14 cellular contexts compared by ENCODE assay signal in the genomic region with DNA sequence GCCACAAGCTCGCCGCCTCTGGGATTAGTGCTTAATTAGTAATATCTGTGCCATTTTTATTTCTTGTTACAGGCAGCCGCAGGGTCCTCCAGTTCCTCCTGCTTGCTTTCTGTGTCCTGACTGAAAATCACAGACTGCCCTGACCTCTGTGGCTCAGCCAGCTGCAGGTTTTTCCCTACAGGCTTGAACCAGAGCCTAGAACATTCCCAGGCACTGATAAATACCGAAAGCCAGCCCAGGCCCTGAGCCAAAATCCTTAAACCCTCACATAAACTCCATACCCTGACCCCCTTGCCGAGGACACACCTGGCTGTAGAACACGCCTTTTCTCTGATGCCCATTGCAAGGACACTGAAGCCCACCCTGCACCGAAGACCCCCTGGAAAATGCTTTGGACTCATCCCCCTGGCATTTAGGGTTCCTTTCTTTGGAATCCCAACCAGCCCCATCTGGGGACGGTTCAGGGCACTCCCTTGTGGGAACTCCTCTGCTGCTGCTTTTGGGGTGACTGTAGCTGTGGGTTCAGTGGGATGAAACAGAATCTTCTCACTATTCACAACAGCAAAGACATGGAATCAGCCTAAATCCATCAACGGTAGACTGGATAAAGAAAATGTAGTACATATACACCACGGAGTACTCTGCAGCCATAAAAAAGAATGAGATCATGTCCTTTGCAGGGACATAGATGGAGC. TPM values are rescaled to one million over a fixed set of nuclear protein-coding genes. Genes with fewer than 3 reads are reported as not detected.
DNase-seq lines count a peak whose midpoint lies in the region; ATAC-seq and TF ChIP-seq lines count a peak whose summit lies in the region.
"Had no signal": no experiment of that assay in that cellular context is flagged by ENCODE, and none has a peak within 500 bp of the region (broad histone marks: within the 10 kb centered on the region; RNA-seq: fewer than 3 reads in every experiment).

No MANE protein-coding gene starts in this region.

- peaks cover 27% of the 10 kb centered on the region for H3K36me3 Mint-ChIP-seq in osteocyte (ENCODE audit: unreplicated experiment)
- H3K36me3 Mint-ChIP-seq in CD8-positive, alpha-beta T cell, result peaks cover 57% of the 10 kb centered on the region
- H3K36me3 Mint-ChIP-seq in neural progenitor cell, result peaks cover 9% of the 10 kb centered on the region

- H3K36me3 ChIP-seq in ascending aorta (peaks cover 33 to 59% of the 10 kb centered on the region in 2 donors), neural progenitor cell (no peaks in the 10 kb centered on the region)
- peaks cover 25% of the 10 kb centered on the region for H3K36me3 ChIP-seq in CD8-positive, alpha-beta T cell (ENCODE audit: insufficient read depth, low read length)
- H3K36me3 ChIP-seq in effector memory CD4-positive, alpha-beta T cell (ENCODE audit: control insufficient read depth, insufficient read depth, low read length), result peaks cover 55% of the 10 kb centered on the region

- CTCF ChIA-PET in CD8-positive, alpha-beta T cell (lab: Charles Lee), result no interaction called here

- H3K27me3 Mint-ChIP-seq in osteocyte (ENCODE audit: unreplicated experiment), result no peaks in the 10 kb centered on the region
- no peaks in the 10 kb centered on the region for H3K27me3 Mint-ChIP-seq in CD8-positive, alpha-beta T cell (ENCODE audit: low read depth)
- peaks cover 2% of the 10 kb centered on the region for H3K27me3 Mint-ChIP-seq in neural progenitor cell (ENCODE audit: insufficient read depth, low read depth)

- no peak for ATAC-seq in foreskin keratinocyte
- no peak for ATAC-seq in CD8-positive, alpha-beta T cell

- H3K27ac Mint-ChIP-seq in osteocyte (ENCODE audit: unreplicated experiment) (peak overlapping the region; percentile 56), neural progenitor cell (no peak overlapping the region)
- no peak overlapping the region for H3K27ac Mint-ChIP-seq in CD8-positive, alpha-beta T cell

- H3K4me3 ChIP-seq in ascending aorta (peak overlapping the region in 1 of 2 donors; percentile 28), neural progenitor cell (no peak overlapping the region)
- no peak overlapping the region for H3K4me3 ChIP-seq in CD8-positive, alpha-beta T cell (ENCODE audit: low read depth, low read length)
- no peak overlapping the region for H3K4me3 ChIP-seq in effector memory CD4-positive, alpha-beta T cell (ENCODE audit: insufficient read depth, low read depth, low read length, poor library complexity, severe bottlenecking)
- H3K4me3 ChIP-seq: SJCRH30 had no signal

- H3K9ac ChIP-seq in neural progenitor cell, result no peak overlapping the region

- H3K4me1 ChIP-seq in ascending aorta, result peaks cover 27 to 34% of the 10 kb centered on the region in 2 donors
- H3K4me1 ChIP-seq in foreskin keratinocyte, result peaks cover 19% of the 10 kb centered on the region
- no peaks in the 10 kb centered on the region for H3K4me1 ChIP-seq in CD8-positive, alpha-beta T cell (ENCODE audit: insufficient read depth, low read length)
- no peaks in the 10 kb centered on the region for H3K4me1 ChIP-seq in effector memory CD4-positive, alpha-beta T cell (ENCODE audit: control insufficient read depth, insufficient read depth, low read length, poor library complexity, severe bottlenecking)
- H3K4me1 ChIP-seq in neural progenitor cell, result no peaks in the 10 kb centered on the region
- H3K4me1 ChIP-seq: SJCRH30 had no signal

- H3K9me3 ChIP-seq in ascending aorta (no peaks in the 10 kb centered on the region), neural progenitor cell (ENCODE audit: low read depth) (no peaks in the 10 kb centered on the region)
- no peaks in the 10 kb centered on the region for H3K9me3 ChIP-seq in CD8-positive, alpha-beta T cell (ENCODE audit: low read length)
- no peaks in the 10 kb centered on the region for H3K9me3 ChIP-seq in effector memory CD4-positive, alpha-beta T cell (ENCODE audit: control insufficient read depth, low read length)
- H3K9me3 ChIP-seq: SJCRH30 had no signal

- H3K4me2 ChIP-seq in neural progenitor cell, result no peak overlapping the region

- H3K79me2 ChIP-seq in neural progenitor cell (ENCODE audit: low read depth), result no peaks in the 10 kb centered on the region

- intact Hi-C loops in ascending aorta (cut with DNase I), result no loop called here
- intact Hi-C loops in CD8-positive, alpha-beta T cell (cut with DNase I, micrococcal nuclease), result no loop called here

- no peaks in the 10 kb centered on the region for H4K20me1 ChIP-seq in neural progenitor cell (ENCODE audit: low read depth)

- H3K27ac ChIP-seq in ascending aorta (peak overlapping the region; percentile 76 to 80), foreskin keratinocyte (peak overlapping the region; percentile 14), neural progenitor cell (no peak overlapping the region)
- no peak overlapping the region for H3K27ac ChIP-seq in CD8-positive, alpha-beta T cell (ENCODE audit: low read depth, low read length)
- H3K27ac ChIP-seq in effector memory CD4-positive, alpha-beta T cell (ENCODE audit: insufficient read depth, low read length, poor library complexity, severe bottlenecking), result no peak overlapping the region
- H3K27ac ChIP-seq: SJCRH30 had no signal

- H3K9me3 Mint-ChIP-seq in osteocyte (ENCODE audit: unreplicated experiment) (no peaks in the 10 kb centered on the region), neural progenitor cell (no peaks in the 10 kb centered on the region)
- H3K9me3 Mint-ChIP-seq in CD8-positive, alpha-beta T cell, result no peaks in the 10 kb centered on the region
- H3K9me3 Mint-ChIP-seq: nephron had no signal

- H3K27me3 ChIP-seq in ascending aorta, result no peaks in the 10 kb centered on the region
- H3K27me3 ChIP-seq in foreskin keratinocyte, result no peaks in the 10 kb centered on the region
- H3K27me3 ChIP-seq in CD8-positive, alpha-beta T cell (ENCODE audit: insufficient read depth, low read length), result no peaks in the 10 kb centered on the region
- no peaks in the 10 kb centered on the region for H3K27me3 ChIP-seq in effector memory CD4-positive, alpha-beta T cell (replicated peaks; ENCODE audit: control insufficient read depth, insufficient read depth, low read length, poor library complexity, severe bottlenecking)
- H3K27me3 ChIP-seq in neural progenitor cell, result no peaks in the 10 kb centered on the region
- H3K27me3 ChIP-seq: SJCRH30 had no signal

- POLR2A ChIA-PET in CD8-positive, alpha-beta T cell (lab: Charles Lee), result no interaction called here

- no peak for TF ChIP-seq CTCF in ascending aorta (IDR thresholded peaks at IDR 0.05)
- no peak for TF ChIP-seq CTCF in foreskin keratinocyte (conservative IDR thresholded peaks at IDR 0.05)
- no peak for TF ChIP-seq CTCF in osteocyte (IDR thresholded peaks at IDR 0.05)
- TF ChIP-seq CTCF in CD8-positive, alpha-beta T cell (IDR thresholded peaks at IDR 0.05), result no peak
- TF ChIP-seq CTCF in neural progenitor cell (IDR thresholded peaks at IDR 0.05), result no peak

- DNase-seq in AG08396 (ENCODE audit: low spot score), result peak; percentile 50
- peak in 1 of 2 donors; percentile 73 for DNase-seq in ascending aorta (ENCODE audit: low spot score in 2 of 2)
- no peak for DNase-seq in foreskin keratinocyte
- no peak for DNase-seq in osteocyte (ENCODE audit: extremely low spot score, unreplicated experiment)
- no peak for DNase-seq in CD8-positive, alpha-beta T cell
- no peak for DNase-seq in islet precursor cell
- no peak for DNase-seq in effector memory CD4-positive, alpha-beta T cell
- DNase-seq in neural progenitor cell (ENCODE audit: low spot score), result no peak
- DNase-seq: activated CD4-positive, CD25-positive, alpha-beta regulatory T cell; dermis blood vessel endothelial cell; NCI-H1105; NCI-H69; SJCRH30 had no signal

- H3F3A ChIP-seq in neural progenitor cell (ENCODE audit: low read depth), result no peaks in the 10 kb centered on the region

- H3K4me1 Mint-ChIP-seq in osteocyte (ENCODE audit: unreplicated experiment), result peaks cover 53% of the 10 kb centered on the region
- H3K4me1 Mint-ChIP-seq in CD8-positive, alpha-beta T cell (ENCODE audit: low read depth), result peaks cover 8% of the 10 kb centered on the region
- no peaks in the 10 kb centered on the region for H3K4me1 Mint-ChIP-seq in neural progenitor cell
- H3K4me1 Mint-ChIP-seq: nephron had no signal

- no peak overlapping the region for H2AFZ ChIP-seq in neural progenitor cell (replicated peaks)

- H3K4me3 Mint-ChIP-seq in osteocyte (ENCODE audit: unreplicated experiment) (no peak overlapping the region), neural progenitor cell (no peak overlapping the region)
- H3K4me3 Mint-ChIP-seq in CD8-positive, alpha-beta T cell, result no peak overlapping the region
- H3K4me3 Mint-ChIP-seq: nephron had no signal

RNA-seq across cellular contexts. Expression of a gene that starts 15.5 kb away (rescaled TPM):
- total RNA-seq in ascending aorta (72.2 TPM), foreskin keratinocyte (86.8 and 88.1 TPM in 2 replicates), osteocyte (45.6 and 54.8 TPM in 2 replicates), neural progenitor cell (ENCODE audit: low replicate concordance) (17.1 and 34.7 TPM in 2 replicates)
- 55.8 and 60.1 TPM in 2 replicates for polyA plus RNA-seq in foreskin keratinocyte
- 10 to 100 TPM; 85.5 to 86.6 TPM for total RNA-seq in CD8-positive, alpha-beta T cell

RNA-seq across cellular contexts. Expression of a gene that starts 38.0 kb away (rescaled TPM):
- 49.0 TPM for total RNA-seq in ascending aorta
- 127 and 150 TPM in 2 replicates for total RNA-seq in foreskin keratinocyte
- 205 and 269 TPM in 2 replicates for polyA plus RNA-seq in foreskin keratinocyte
- total RNA-seq in osteocyte, result 95.4 and 103 TPM in 2 replicates
- total RNA-seq in CD8-positive, alpha-beta T cell, result 10 to 100 TPM; 30.1 to 30.3 TPM
- 23.4 and 39.5 TPM in 2 replicates for total RNA-seq in neural progenitor cell (ENCODE audit: low replicate concordance)

Comparison
In these comparisons a context has a peak if more than half of its experiments do, and no peak if none do; other contexts are left out.
1. H3K27ac ChIP-seq: peak in ascending aorta (2 of 2) and foreskin keratinocyte (single experiment); none in CD8-positive, alpha-beta T cell (single experiment), effector memory CD4-positive, alpha-beta T cell (single experiment) and neural progenitor cell (single experiment).